20 cellular contexts compared by ENCODE assay signal in genomic region chr2:134139615-134140014, GRCh38.
DNase-seq lines count a peak whose midpoint lies in the region; ATAC-seq and TF ChIP-seq lines count a peak whose summit lies in the region.
"Had no signal": no experiment of that assay in that cellular context is flagged by ENCODE, and none has a peak within 500 bp of the region (broad histone marks: within the 10 kb centered on the region; RNA-seq: fewer than 3 reads in every experiment).

No MANE protein-coding gene starts in this region.

- no peak for TF ChIP-seq CTCF in natural killer cell (IDR thresholded peaks at IDR 0.05)
- no peak for TF ChIP-seq CTCF in dorsolateral prefrontal cortex (IDR thresholded peaks at IDR 0.05 in 54 of 56, conservative IDR thresholded peaks at IDR 0.05 in 2 of 56; ENCODE audit: low read depth in 1 of 56, partially characterized antibody in 56 of 56)
- no peak for TF ChIP-seq CTCF in right lobe of liver (IDR thresholded peaks at IDR 0.05)
- TF ChIP-seq CTCF in upper lobe of right lung (IDR thresholded peaks at IDR 0.05): no peak

- H3K36me3 ChIP-seq in right lobe of liver: no peaks in the 10 kb centered on the region
- no peaks in the 10 kb centered on the region for H3K36me3 ChIP-seq in upper lobe of right lung
- no peaks in the 10 kb centered on the region for H3K36me3 ChIP-seq in H7 (replicated peaks; ENCODE audit: control insufficient read depth, insufficient read depth, low read length)
- H3K36me3 ChIP-seq: uterus had no signal

- H3K27me3 Mint-ChIP-seq in natural killer cell (ENCODE audit: low read depth in 2 of 2): no peaks in the 10 kb centered on the region
- no peaks in the 10 kb centered on the region for H3K27me3 Mint-ChIP-seq in natural killer cell treated with Interleukin-12 subunit alpha and Interleukin-12 subunit beta and Interleukin-15 and Interleukin-18, amount 100 ng/mL, for 72 hours

- no peak for TF ChIP-seq POLR2A in right lobe of liver (IDR thresholded peaks at IDR 0.05)

- no peaks in the 10 kb centered on the region for H3K9me3 Mint-ChIP-seq in natural killer cell
- no peaks in the 10 kb centered on the region for H3K9me3 Mint-ChIP-seq in natural killer cell treated with Interleukin-12 subunit alpha and Interleukin-12 subunit beta and Interleukin-15 and Interleukin-18, amount 100 ng/mL, for 72 hours
- H3K9me3 Mint-ChIP-seq: stimulated activated effector memory CD8-positive, alpha-beta T cell treated with anti-CD3 and anti-CD28 coated beads, Interleukin-12 subunit alpha, Interleukin-12 subunit beta, amount 100 ng/mL, for 72 hours; T-helper 2 cell treated with Interferon-gamma antibody and Interleukin-4, amounts not matched to agents 5 μg/mL and 100 μg/mL, for 36 hours had no signal

- peaks cover 64 to 82% of the 10 kb centered on the region in 2 donors for H3K4me1 Mint-ChIP-seq in natural killer cell
- H3K4me1 Mint-ChIP-seq in natural killer cell treated with Interleukin-12 subunit alpha and Interleukin-12 subunit beta and Interleukin-15 and Interleukin-18, amount 100 ng/mL, for 72 hours (ENCODE audit: low read depth in 2 of 2): peaks cover 65 to 66% of the 10 kb centered on the region in 2 donors

- H3K4me3 ChIP-seq in dorsolateral prefrontal cortex (peak overlapping the region in 14 of 59 donors; percentile 2 to 40 (median 18)), right lobe of liver (no peak overlapping the region), upper lobe of right lung (no peak overlapping the region), H7 (ENCODE audit: insufficient read depth, low read depth, low read length) (no peak overlapping the region)
- H3K4me3 ChIP-seq: uterus had no signal

- H3K27me3 ChIP-seq in dorsolateral prefrontal cortex (no peaks in the 10 kb centered on the region), right lobe of liver (no peaks in the 10 kb centered on the region), upper lobe of right lung (no peaks in the 10 kb centered on the region), H7 (ENCODE audit: control insufficient read depth, insufficient read depth, low read length) (no peaks in the 10 kb centered on the region)
- H3K27me3 ChIP-seq: uterus had no signal

- H3K27ac ChIP-seq in dorsolateral prefrontal cortex: peak overlapping the region in 56 of 59 donors; percentile 21 to 92 (median 82)
- H3K27ac ChIP-seq in right lobe of liver: no peak overlapping the region
- H3K27ac ChIP-seq in upper lobe of right lung: no peak overlapping the region
- H3K27ac ChIP-seq: HL-60, uterus had no signal

- H3K4me3 Mint-ChIP-seq in natural killer cell: peak overlapping the region; percentile 25
- H3K4me3 Mint-ChIP-seq in natural killer cell treated with Interleukin-12 subunit alpha and Interleukin-12 subunit beta and Interleukin-15 and Interleukin-18, amount 100 ng/mL, for 72 hours: no peak overlapping the region
- H3K4me3 Mint-ChIP-seq: stimulated activated effector memory CD8-positive, alpha-beta T cell treated with anti-CD3 and anti-CD28 coated beads, Interleukin-12 subunit alpha, Interleukin-12 subunit beta, amount 100 ng/mL, for 72 hours; T-helper 2 cell treated with Interferon-gamma antibody and Interleukin-4, amounts not matched to agents 5 μg/mL and 100 μg/mL, for 36 hours had no signal

- H3K36me3 Mint-ChIP-seq in natural killer cell: no peaks in the 10 kb centered on the region
- H3K36me3 Mint-ChIP-seq in natural killer cell treated with Interleukin-12 subunit alpha and Interleukin-12 subunit beta and Interleukin-15 and Interleukin-18, amount 100 ng/mL, for 72 hours: no peaks in the 10 kb centered on the region

- no peak overlapping the region for H3K27ac Mint-ChIP-seq in natural killer cell
- no peak overlapping the region for H3K27ac Mint-ChIP-seq in natural killer cell treated with Interleukin-12 subunit alpha and Interleukin-12 subunit beta and Interleukin-15 and Interleukin-18, amount 100 ng/mL, for 72 hours
- H3K27ac Mint-ChIP-seq: stimulated activated effector memory CD8-positive, alpha-beta T cell treated with anti-CD3 and anti-CD28 coated beads, Interleukin-12 subunit alpha, Interleukin-12 subunit beta, amount 100 ng/mL, for 72 hours; T-helper 2 cell treated with Interferon-gamma antibody and Interleukin-4, amounts not matched to agents 5 μg/mL and 100 μg/mL, for 36 hours had no signal

- DNase-seq in natural killer cell: no peak
- no peak for DNase-seq in natural killer cell treated with Interleukin-12 subunit alpha and Interleukin-12 subunit beta and Interleukin-15 and Interleukin-18, amount 100 ng/mL, for 72 hours (ENCODE audit: low spot score)
- DNase-seq in dorsolateral prefrontal cortex: no peak
- peak in 1 of 3 donors; percentile 60 for DNase-seq in right lobe of liver
- no peak for DNase-seq in upper lobe of right lung
- no peak for DNase-seq in NCI-H345 treated with DMSO at 0.1 percent for 48 hours (lab: John Stamatoyannopoulos, UW; ENCODE audit: unreplicated experiment)
- no peak for DNase-seq in H7
- DNase-seq: activated CD4-positive, CD25-positive, alpha-beta regulatory T cell treated with anti-CD3 and anti-CD28 coated beads, Interleukin-2, amount 50 U/mL, for 72 hours; activated naive CD4-positive, alpha-beta T cell treated with Interleukin-2 at 50 U/mL for 16 hours; effector memory CD4-positive, alpha-beta T cell; KG1; mesenchymal stem cell; NCI-H1105; NCI-H2171 treated with DMSO at 0.1 percent for 48 hours; SHP77; uterus had no signal

- 48% methylated on average over 4 of the region's 4 CpGs for WGBS in right lobe of liver (ENCODE audit: insufficient coverage, low coverage, low lambda C conversion rate, missing lambda C conversion rate)

- no peaks in the 10 kb centered on the region for H3K9me3 ChIP-seq in right lobe of liver
- H3K9me3 ChIP-seq in upper lobe of right lung: no peaks in the 10 kb centered on the region
- H3K9me3 ChIP-seq: uterus had no signal

- intact Hi-C loops in natural killer cell (cut with micrococcal nuclease): no loop called here
- intact Hi-C loops in dorsolateral prefrontal cortex (cut with DNase I): loop anchor here in 1 of 2 donors (5.0 kb wide), 1 partner anchor 58 kb away; no protein-coding TSS in a partner anchor
- intact Hi-C loops in right lobe of liver (cut with DNase I): no loop called here
- intact Hi-C loops in upper lobe of right lung (cut with DNase I): no loop called here

- H3K4me1 ChIP-seq in right lobe of liver (peaks cover 0 to 46% (median 5%) of the 10 kb centered on the region in 4 donors), upper lobe of right lung (peaks cover 40% of the 10 kb centered on the region)
- H3K4me1 ChIP-seq: uterus had no signal

- ATAC-seq in natural killer cell (no peak), right lobe of liver (peak; percentile 42 to 81 (median 75)), upper lobe of right lung (peak; percentile 58), HG02973 (IDR thresholded peaks at IDR 0.05; ENCODE audit: unreplicated experiment) (no peak)
- no peak for ATAC-seq in natural killer cell treated with Interleukin-12 subunit alpha and Interleukin-12 subunit beta and Interleukin-15 and Interleukin-18, amount 100 ng/mL, for 72 hours
- ATAC-seq: stimulated activated effector memory CD8-positive, alpha-beta T cell treated with anti-CD3 and anti-CD28 coated beads, Interleukin-12 subunit alpha, Interleukin-12 subunit beta, amount 100 ng/mL, for 72 hours had no signal

Comparison
In these comparisons a context has a peak if more than half of its experiments do, and no peak if none do; other contexts are left out.
1. ATAC-seq: peak in right lobe of liver (4 of 4) and upper lobe of right lung (single experiment); none in natural killer cell (0 of 3), natural killer cell treated with Interleukin-12 subunit alpha and Interleukin-12 subunit beta and Interleukin-15 and Interleukin-18, amount 100 ng/mL, for 72 hours (0 of 2) and HG02973 (single experiment).
2. H3K27ac ChIP-seq: peak in dorsolateral prefrontal cortex (56 of 59); none in right lobe of liver (0 of 3) and upper lobe of right lung (single experiment).